ENCODE assay signal across 20 cellular contexts in genomic region chr14:94517641-94518257, GRCh38. TPM values are rescaled to one million over a fixed set of nuclear protein-coding genes. Genes with fewer than 3 reads are reported as not detected.
DNase-seq lines count a peak whose midpoint lies in the region; TF ChIP-seq lines count a peak whose summit lies in the region.
"Had no signal": no experiment of that assay in that cellular context is flagged by ENCODE, and none has a peak within 500 bp of the region (broad histone marks: within the 10 kb centered on the region; RNA-seq: fewer than 3 reads in every experiment).

No MANE protein-coding gene starts in this region.

- no peak overlapping the region for H2AK5ac ChIP-seq in mesendoderm (ENCODE audit: low read length)

- H2BK120ac ChIP-seq in mesendoderm (ENCODE audit: low read depth, low read length): no peak overlapping the region

- H4K5ac ChIP-seq in mesendoderm (ENCODE audit: low read length): no peak overlapping the region

- peak; percentile 53 for DNase-seq in COLO829 (ENCODE audit: low spot score)
- DNase-seq in chondrocyte (ENCODE audit: low spot score): no peak
- DNase-seq in mesendoderm: peak; percentile 38
- DNase-seq in NCI-H748 (lab: John Stamatoyannopoulos, UW; ENCODE audit: unreplicated experiment): no peak
- no peak for DNase-seq in stimulated activated CD4-positive, alpha-beta T cell treated with anti-CD3 and anti-CD28 coated beads, Interleukin-1b, Interleukin-23, amount 100 ng/mL, for 48 hours
- DNase-seq in central memory CD4-positive, alpha-beta T cell: no peak
- DNase-seq in NCI-H1048 (lab: John Stamatoyannopoulos, UW): no peak
- DNase-seq: DND-41, KBM-7, NCI-H1092, NCI-H2081 treated with DMSO at 0.1 percent for 48 hours, NCI-H2227 treated with DMSO at 0.1 percent for 48 hours, NCI-H524 had no signal

- H2BK5ac ChIP-seq in mesendoderm (ENCODE audit: low read length): no peak overlapping the region

- peak overlapping the region; percentile 69 for H3K27ac ChIP-seq in HUES48 (ENCODE audit: low read depth, low read length)
- H3K27ac ChIP-seq in mesendoderm (ENCODE audit: low read depth, low read length): no peak overlapping the region
- H3K27ac ChIP-seq: A549; BLaER1 treated with 17β-estradiol and CSF1 and Interleukin-3, amounts not matched to agents 10 nM and 100 nM; HL-60 had no signal

- no peaks in the 10 kb centered on the region for H3K9me3 Mint-ChIP-seq in chondrocyte (ENCODE audit: low read depth)

- no peaks in the 10 kb centered on the region for H3K79me1 ChIP-seq in mesendoderm (ENCODE audit: low read length)

- no peaks in the 10 kb centered on the region for H3K27me3 ChIP-seq in HUES48 (ENCODE audit: control insufficient read depth, insufficient read depth, low read length)
- no peaks in the 10 kb centered on the region for H3K27me3 ChIP-seq in mesendoderm (ENCODE audit: insufficient read depth, low read length, poor library complexity)
- H3K27me3 ChIP-seq: BLaER1 treated with 17β-estradiol and CSF1 and Interleukin-3, amounts not matched to agents 10 nM and 100 nM had no signal

- H3K56ac ChIP-seq in mesendoderm (ENCODE audit: low read length): no peak overlapping the region

- no peak overlapping the region for H3K4me3 ChIP-seq in HUES48 (ENCODE audit: low read depth, low read length)
- no peak overlapping the region for H3K4me3 ChIP-seq in mesendoderm (ENCODE audit: low read length)
- H3K4me3 ChIP-seq: A549; BLaER1 treated with 17β-estradiol and CSF1 and Interleukin-3, amounts not matched to agents 10 nM and 100 nM; GM12878 had no signal

- H3K4me3 Mint-ChIP-seq in chondrocyte (ENCODE audit: unreplicated experiment): no peak overlapping the region

- H3K4ac ChIP-seq in mesendoderm (ENCODE audit: low read depth, low read length): no peak overlapping the region

- H3K4me1 ChIP-seq in HUES48 (ENCODE audit: control insufficient read depth, insufficient read depth, low read length): peaks cover 13% of the 10 kb centered on the region
- no peaks in the 10 kb centered on the region for H3K4me1 ChIP-seq in mesendoderm (ENCODE audit: control insufficient read depth, low read depth, low read length)
- H3K4me1 ChIP-seq: A549 had no signal

- no peaks in the 10 kb centered on the region for H3K36me3 Mint-ChIP-seq in chondrocyte (ENCODE audit: low read depth)

- H3K9me3 ChIP-seq in HUES48 (ENCODE audit: control insufficient read depth, insufficient read depth, low read length): peaks cover 4% of the 10 kb centered on the region; the same call in 1 of the 2 replicates
- H3K9me3 ChIP-seq: A549; BLaER1 treated with 17β-estradiol and CSF1 and Interleukin-3, amounts not matched to agents 10 nM and 100 nM had no signal

- H3K9ac ChIP-seq in HUES48 (ENCODE audit: low read depth, low read length) (no peak overlapping the region), mesendoderm (ENCODE audit: low read length) (no peak overlapping the region)
- H3K9ac ChIP-seq: BLaER1 treated with 17β-estradiol and CSF1 and Interleukin-3, amounts not matched to agents 10 nM and 100 nM had no signal

- H3K23ac ChIP-seq in mesendoderm (ENCODE audit: low read length): no peak overlapping the region

- TF ChIP-seq CTCF in chondrocyte (IDR thresholded peaks at IDR 0.05): no peak

- H3K4me1 Mint-ChIP-seq in chondrocyte (ENCODE audit: low read depth): peaks cover 10% of the 10 kb centered on the region

- no peak overlapping the region for H3K18ac ChIP-seq in mesendoderm (ENCODE audit: low read length)

- no peak overlapping the region for H2BK15ac ChIP-seq in mesendoderm (replicated peaks; ENCODE audit: low read depth)

- WGBS in mesendoderm (ENCODE audit: extremely low coverage, insufficient coverage, low lambda C conversion rate): no CpG with 5 or more reads among the region's 7 CpGs

- H3K36me3 ChIP-seq in HUES48 (ENCODE audit: control insufficient read depth, insufficient read depth, low read length): no peaks in the 10 kb centered on the region
- no peaks in the 10 kb centered on the region for H3K36me3 ChIP-seq in mesendoderm (ENCODE audit: control insufficient read depth, insufficient read depth, low read length)
- H3K36me3 ChIP-seq: BLaER1 treated with 17β-estradiol and CSF1 and Interleukin-3, amounts not matched to agents 10 nM and 100 nM had no signal

- H3K4me2 ChIP-seq in mesendoderm (ENCODE audit: low read length): no peak overlapping the region
- H3K4me2 ChIP-seq: A549 had no signal

- H3K27me3 Mint-ChIP-seq in chondrocyte (ENCODE audit: low read depth): peaks cover 13% of the 10 kb centered on the region

- H3K27ac Mint-ChIP-seq in chondrocyte (ENCODE audit: unreplicated experiment): peak overlapping the region; percentile 36

- no peaks in the 10 kb centered on the region for H3K79me2 ChIP-seq in mesendoderm (ENCODE audit: control insufficient read depth, insufficient read depth, low read length)

- H4K8ac ChIP-seq in mesendoderm (ENCODE audit: low read depth, low read length): no peak overlapping the region

RNA-seq across cellular contexts. Expression of gene SERPINA12, which starts 8.5 kb away (rescaled TPM):
- total RNA-seq in chondrocyte: not detected in 3 replicates
- polyA plus RNA-seq in mesendoderm (2013, experiment 1 of 2): not detected
- not detected for polyA plus RNA-seq in mesendoderm (2013, experiment 2 of 2)
- total RNA-seq: GM12878, MCF 10A, Right ventricle myocardium inferior had no signal
- polyA plus RNA-seq: A549, GM12878 had no signal

RNA-seq across cellular contexts. Expression of gene SERPINA9, which starts 41.8 kb away (rescaled TPM):
- not detected in 3 replicates for total RNA-seq in chondrocyte
- 0.04 TPM for polyA plus RNA-seq in mesendoderm (2013, experiment 1 of 2)
- polyA plus RNA-seq in mesendoderm (2013, experiment 2 of 2): not detected
- total RNA-seq: GM12878, MCF 10A, Right ventricle myocardium inferior had no signal
- polyA plus RNA-seq: A549 had no signal

RNA-seq across cellular contexts. Expression of gene SERPINA4, which starts 43.5 kb away (rescaled TPM):
- not detected in 3 replicates for total RNA-seq in chondrocyte
- not detected for polyA plus RNA-seq in mesendoderm (2013, experiment 1 of 2)
- polyA plus RNA-seq in mesendoderm (2013, experiment 2 of 2): not detected
- total RNA-seq: MCF 10A, Right ventricle myocardium inferior had no signal
- polyA plus RNA-seq: GM12878 had no signal

Comparison
In these comparisons a context has a peak if more than half of its experiments do, and no peak if none do; other contexts are left out.
1. DNase-seq: peak in COLO829 (single experiment) and mesendoderm (single experiment); none in chondrocyte (single experiment), NCI-H748 (single experiment), stimulated activated CD4-positive, alpha-beta T cell treated with anti-CD3 and anti-CD28 coated beads, Interleukin-1b, Interleukin-23, amount 100 ng/mL, for 48 hours (single experiment), central memory CD4-positive, alpha-beta T cell (single experiment) and NCI-H1048 (single experiment).